ENCODE assay signal across 8 cellular contexts in genomic region chr2:45860136-45861106, GRCh38.
DNase-seq lines count a peak whose midpoint lies in the region; ATAC-seq and TF ChIP-seq lines count a peak whose summit lies in the region.

No MANE protein-coding gene starts in this region.

- CTCF ChIA-PET in BJ (lab: Yijun Ruan, JAX) = interaction anchor here (1.3 kb wide), 1 partner anchor 217 kb away, joined by 3 read pairs; no protein-coding TSS in a partner anchor

- no peak for TF ChIP-seq POLR2A in gastroesophageal sphincter (IDR thresholded peaks at IDR 0.05)

- no peaks in the 10 kb centered on the region for H3K9me3 ChIP-seq in gastroesophageal sphincter

- H3K36me3 ChIP-seq in BJ (ENCODE audit: control insufficient read depth, insufficient read depth, low read length) = no peaks in the 10 kb centered on the region
- no peaks in the 10 kb centered on the region for H3K36me3 ChIP-seq in gastroesophageal sphincter

- no peak for DNase-seq in BJ (ENCODE audit: low read depth)
- peak; percentile 40 for DNase-seq in activated T-cell treated with anti-CD3 and anti-CD28 coated beads, Interleukin-2, amount 50 U/mL, for 24 hours
- peak; percentile 89 for DNase-seq in pons (ENCODE audit: low spot score)
- DNase-seq in NCI-H1436 treated with DMSO at 0.1 percent for 48 hours (lab: John Stamatoyannopoulos, UW) = no peak

- ATAC-seq in HG02938 (IDR thresholded peaks at IDR 0.05; ENCODE audit: unreplicated experiment) = peak; percentile 36
- ATAC-seq in gastroesophageal sphincter = peak; percentile 73
- no peak for ATAC-seq in GM21526 (IDR thresholded peaks at IDR 0.05; ENCODE audit: low FRiP score, unreplicated experiment)
- no peak for ATAC-seq in GM19324 (IDR thresholded peaks at IDR 0.05; ENCODE audit: low FRiP score, unreplicated experiment)

- no peaks in the 10 kb centered on the region for H3K27me3 Mint-ChIP-seq in activated T-cell treated with anti-CD3 and anti-CD28 coated beads, Interleukin-2, amount 50 U/mL, for 24 hours

- peak overlapping the region; percentile 75 for H3K4me3 Mint-ChIP-seq in activated T-cell treated with anti-CD3 and anti-CD28 coated beads, Interleukin-2, amount 50 U/mL, for 24 hours

- no peaks in the 10 kb centered on the region for H3K9me3 Mint-ChIP-seq in activated T-cell treated with anti-CD3 and anti-CD28 coated beads, Interleukin-2, amount 50 U/mL, for 24 hours

- peak overlapping the region in 3 of 4 donors; percentile 54 to 70 (median 64) for H3K27ac ChIP-seq in gastroesophageal sphincter

- 0 to 1% methylated on average over 7 to 8 of the region's 8 CpGs for WGBS in gastroesophageal sphincter (ENCODE audit: low coverage in 1 of 2), 2 donors

- H3K27ac Mint-ChIP-seq in activated T-cell treated with anti-CD3 and anti-CD28 coated beads, Interleukin-2, amount 50 U/mL, for 24 hours = peak overlapping the region; percentile 63

- POLR2A ChIA-PET in BJ (lab: Charles Lee) = no interaction called here

- H3K4me1 ChIP-seq in gastroesophageal sphincter = peaks cover 3 to 50% (median 5%) of the 10 kb centered on the region in 3 donors

- H3K36me3 Mint-ChIP-seq in activated T-cell treated with anti-CD3 and anti-CD28 coated beads, Interleukin-2, amount 50 U/mL, for 24 hours (ENCODE audit: low read depth) = no peaks in the 10 kb centered on the region

- no peaks in the 10 kb centered on the region for H3K27me3 ChIP-seq in BJ (ENCODE audit: control insufficient read depth, insufficient read depth, low read length)
- H3K27me3 ChIP-seq in gastroesophageal sphincter = no peaks in the 10 kb centered on the region

- H3K4me3 ChIP-seq in BJ (ENCODE audit: low read depth, low read length) (peak overlapping the region; percentile 3; the same call in 1 of the 2 replicates), gastroesophageal sphincter (peak overlapping the region; percentile 15 to 31)

- peaks cover 33% of the 10 kb centered on the region for H3K4me1 Mint-ChIP-seq in activated T-cell treated with anti-CD3 and anti-CD28 coated beads, Interleukin-2, amount 50 U/mL, for 24 hours (ENCODE audit: low read depth)

- TF ChIP-seq CTCF in BJ (IDR thresholded peaks at IDR 0.05; ENCODE audit: insufficient read depth, low read depth, low read length) = 0 out of 2 replicates have a peak, but pooled peaks have one; percentile 13
- TF ChIP-seq CTCF in gastroesophageal sphincter (IDR thresholded peaks at IDR 0.05) = peak in 1 of 4 experiments; percentile 20

- no peak for TF ChIP-seq EP300 in gastroesophageal sphincter (IDR thresholded peaks at IDR 0.05)

Comparison
In these comparisons a context has a peak if more than half of its experiments do, and no peak if none do; other contexts are left out.
1. DNase-seq: peak in activated T-cell treated with anti-CD3 and anti-CD28 coated beads, Interleukin-2, amount 50 U/mL, for 24 hours (single experiment) and pons (single experiment); none in BJ (single experiment) and NCI-H1436 treated with DMSO at 0.1 percent for 48 hours (single experiment).
2. ATAC-seq: peak in HG02938 (single experiment) and gastroesophageal sphincter (single experiment); none in GM21526 (single experiment) and GM19324 (single experiment).